Comparison of ENCODE assay signal across 1 cellular context in the genomic region with DNA sequence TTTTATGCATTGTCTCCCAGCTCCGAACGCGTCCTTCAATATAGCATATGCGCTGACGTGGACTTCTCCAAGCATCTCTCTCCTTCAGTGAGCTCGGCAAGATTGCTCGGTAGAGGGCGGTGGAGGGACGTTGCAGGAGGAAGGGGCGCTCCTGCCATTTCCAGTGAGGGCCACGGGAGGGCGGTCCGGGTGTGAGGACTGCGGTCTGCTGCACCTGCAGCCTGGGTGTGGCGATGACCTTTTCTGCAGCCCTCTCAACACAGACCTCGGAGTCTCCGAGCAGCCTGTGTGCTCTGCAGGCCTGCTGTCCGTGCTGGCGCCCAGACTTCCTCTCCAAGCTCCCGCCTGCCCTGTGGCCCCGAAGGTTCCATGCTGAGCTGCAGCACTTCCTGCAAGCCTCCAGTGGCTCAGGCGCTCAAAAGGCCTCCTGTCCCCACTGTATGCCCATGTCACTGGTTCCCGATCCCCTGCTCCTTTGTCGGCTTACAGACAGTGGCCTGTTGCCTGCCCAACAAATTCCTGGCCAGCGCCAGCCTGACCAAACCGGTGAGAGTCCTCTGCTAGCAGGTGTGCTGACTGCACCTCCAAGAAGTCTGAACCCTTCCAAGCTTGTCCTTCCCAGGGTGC.
TF ChIP-seq lines count a peak whose summit lies in the region.

No MANE protein-coding gene starts in this region.

TF ChIP-seq in K562, 482 proteins besides CTCF, POLR2A, EP300 and RAD21 (continued from another document and continues in another):
- TF ChIP-seq MCM7 (IDR thresholded peaks at IDR 0.05) (no peak), ZBTB1 (CRISPR knock-in tag; IDR thresholded peaks at IDR 0.05; ENCODE audit: borderline replicate concordance, low read depth) (no peak; the same call in 1 of the 2 replicates), ZFP30 (CRISPR knock-in tag; IDR thresholded peaks at IDR 0.05; ENCODE audit: borderline replicate concordance) (no peak), PURB (CRISPR knock-in tag; IDR thresholded peaks at IDR 0.05; ENCODE audit: low read depth) (no peak), ZNF57 (CRISPR knock-in tag; IDR thresholded peaks at IDR 0.05) (no peak), PYGO2 (tag; IDR thresholded peaks at IDR 0.05) (no peak), NFXL1 (CRISPR knock-in tag; IDR thresholded peaks at IDR 0.05) (no peak), ZNF3 (CRISPR knock-in tag; IDR thresholded peaks at IDR 0.05) (no peak), SUPT5H (IDR thresholded peaks at IDR 0.05) (no peak), SRSF7 (optimal IDR thresholded peaks at IDR 0.05; ENCODE audit: low read depth, low read length) (no peak), HIVEP1 (CRISPR knock-in tag; IDR thresholded peaks at IDR 0.05) (no peak), KLF1 (tag; IDR thresholded peaks at IDR 0.05) (no peak), NR3C1 (CRISPR knock-in tag; IDR thresholded peaks at IDR 0.05) (no peak), HDAC1 (IDR thresholded peaks at IDR 0.05) (no peak), ZNF347 (CRISPR knock-in tag; IDR thresholded peaks at IDR 0.05; ENCODE audit: low read depth) (no peak), BDP1 (IDR thresholded peaks at IDR 0.05; ENCODE audit: insufficient read depth, insufficient read length) (no peak), FOXA1 (IDR thresholded peaks at IDR 0.05; ENCODE audit: borderline replicate concordance) (no peak), KHSRP (IDR thresholded peaks at IDR 0.05) (no peak), IRF2 (CRISPR knock-in tag; IDR thresholded peaks at IDR 0.05) (no peak), RHOXF2B (CRISPR knock-in tag; conservative IDR thresholded peaks at IDR 0.05) (no peak), ATF7 (IDR thresholded peaks at IDR 0.05) (peak; percentile 67), NFRKB (IDR thresholded peaks at IDR 0.05; ENCODE audit: low read depth) (no peak), NFATC3 (IDR thresholded peaks at IDR 0.05) (no peak), SP2 (IDR thresholded peaks at IDR 0.05; ENCODE audit: extremely low read depth, low read depth, low read length, poor library complexity, severe bottlenecking) (no peak)
- TF ChIP-seq, protein P1, sequence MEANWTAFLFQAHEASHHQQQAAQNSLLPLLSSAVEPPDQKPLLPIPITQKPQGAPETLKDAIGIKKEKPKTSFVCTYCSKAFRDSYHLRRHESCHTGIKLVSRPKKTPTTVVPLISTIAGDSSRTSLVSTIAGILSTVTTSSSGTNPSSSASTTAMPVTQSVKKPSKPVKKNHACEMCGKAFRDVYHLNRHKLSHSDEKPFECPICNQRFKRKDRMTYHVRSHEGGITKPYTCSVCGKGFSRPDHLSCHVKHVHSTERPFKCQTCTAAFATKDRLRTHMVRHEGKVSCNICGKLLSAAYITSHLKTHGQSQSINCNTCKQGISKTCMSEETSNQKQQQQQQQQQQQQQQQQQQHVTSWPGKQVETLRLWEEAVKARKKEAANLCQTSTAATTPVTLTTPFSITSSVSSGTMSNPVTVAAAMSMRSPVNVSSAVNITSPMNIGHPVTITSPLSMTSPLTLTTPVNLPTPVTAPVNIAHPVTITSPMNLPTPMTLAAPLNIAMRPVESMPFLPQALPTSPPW (CRISPR knock-in tag; IDR thresholded peaks at IDR 0.05), result peak; percentile 31; the same call in 1 of the 2 replicates
- TF ChIP-seq, protein P2, sequence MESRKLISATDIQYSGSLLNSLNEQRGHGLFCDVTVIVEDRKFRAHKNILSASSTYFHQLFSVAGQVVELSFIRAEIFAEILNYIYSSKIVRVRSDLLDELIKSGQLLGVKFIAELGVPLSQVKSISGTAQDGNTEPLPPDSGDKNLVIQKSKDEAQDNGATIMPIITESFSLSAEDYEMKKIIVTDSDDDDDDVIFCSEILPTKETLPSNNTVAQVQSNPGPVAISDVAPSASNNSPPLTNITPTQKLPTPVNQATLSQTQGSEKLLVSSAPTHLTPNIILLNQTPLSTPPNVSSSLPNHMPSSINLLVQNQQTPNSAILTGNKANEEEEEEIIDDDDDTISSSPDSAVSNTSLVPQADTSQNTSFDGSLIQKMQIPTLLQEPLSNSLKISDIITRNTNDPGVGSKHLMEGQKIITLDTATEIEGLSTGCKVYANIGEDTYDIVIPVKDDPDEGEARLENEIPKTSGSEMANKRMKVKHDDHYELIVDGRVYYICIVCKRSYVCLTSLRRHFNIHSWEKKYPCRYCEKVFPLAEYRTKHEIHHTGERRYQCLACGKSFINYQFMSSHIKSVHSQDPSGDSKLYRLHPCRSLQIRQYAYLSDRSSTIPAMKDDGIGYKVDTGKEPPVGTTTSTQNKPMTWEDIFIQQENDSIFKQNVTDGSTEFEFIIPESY (CRISPR knock-in tag; IDR thresholded peaks at IDR 0.05), result peak; percentile 51; the same call in 1 of the 2 replicates
- TF ChIP-seq, protein P3, sequence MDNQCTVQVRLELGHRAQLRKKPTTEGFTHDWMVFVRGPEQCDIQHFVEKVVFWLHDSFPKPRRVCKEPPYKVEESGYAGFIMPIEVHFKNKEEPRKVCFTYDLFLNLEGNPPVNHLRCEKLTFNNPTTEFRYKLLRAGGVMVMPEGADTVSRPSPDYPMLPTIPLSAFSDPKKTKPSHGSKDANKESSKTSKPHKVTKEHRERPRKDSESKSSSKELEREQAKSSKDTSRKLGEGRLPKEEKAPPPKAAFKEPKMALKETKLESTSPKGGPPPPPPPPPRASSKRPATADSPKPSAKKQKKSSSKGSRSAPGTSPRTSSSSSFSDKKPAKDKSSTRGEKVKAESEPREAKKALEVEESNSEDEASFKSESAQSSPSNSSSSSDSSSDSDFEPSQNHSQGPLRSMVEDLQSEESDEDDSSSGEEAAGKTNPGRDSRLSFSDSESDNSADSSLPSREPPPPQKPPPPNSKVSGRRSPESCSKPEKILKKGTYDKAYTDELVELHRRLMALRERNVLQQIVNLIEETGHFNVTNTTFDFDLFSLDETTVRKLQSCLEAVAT (IDR thresholded peaks at IDR 0.05), result peak; percentile 68 to 99
- TF ChIP-seq, protein P4, sequence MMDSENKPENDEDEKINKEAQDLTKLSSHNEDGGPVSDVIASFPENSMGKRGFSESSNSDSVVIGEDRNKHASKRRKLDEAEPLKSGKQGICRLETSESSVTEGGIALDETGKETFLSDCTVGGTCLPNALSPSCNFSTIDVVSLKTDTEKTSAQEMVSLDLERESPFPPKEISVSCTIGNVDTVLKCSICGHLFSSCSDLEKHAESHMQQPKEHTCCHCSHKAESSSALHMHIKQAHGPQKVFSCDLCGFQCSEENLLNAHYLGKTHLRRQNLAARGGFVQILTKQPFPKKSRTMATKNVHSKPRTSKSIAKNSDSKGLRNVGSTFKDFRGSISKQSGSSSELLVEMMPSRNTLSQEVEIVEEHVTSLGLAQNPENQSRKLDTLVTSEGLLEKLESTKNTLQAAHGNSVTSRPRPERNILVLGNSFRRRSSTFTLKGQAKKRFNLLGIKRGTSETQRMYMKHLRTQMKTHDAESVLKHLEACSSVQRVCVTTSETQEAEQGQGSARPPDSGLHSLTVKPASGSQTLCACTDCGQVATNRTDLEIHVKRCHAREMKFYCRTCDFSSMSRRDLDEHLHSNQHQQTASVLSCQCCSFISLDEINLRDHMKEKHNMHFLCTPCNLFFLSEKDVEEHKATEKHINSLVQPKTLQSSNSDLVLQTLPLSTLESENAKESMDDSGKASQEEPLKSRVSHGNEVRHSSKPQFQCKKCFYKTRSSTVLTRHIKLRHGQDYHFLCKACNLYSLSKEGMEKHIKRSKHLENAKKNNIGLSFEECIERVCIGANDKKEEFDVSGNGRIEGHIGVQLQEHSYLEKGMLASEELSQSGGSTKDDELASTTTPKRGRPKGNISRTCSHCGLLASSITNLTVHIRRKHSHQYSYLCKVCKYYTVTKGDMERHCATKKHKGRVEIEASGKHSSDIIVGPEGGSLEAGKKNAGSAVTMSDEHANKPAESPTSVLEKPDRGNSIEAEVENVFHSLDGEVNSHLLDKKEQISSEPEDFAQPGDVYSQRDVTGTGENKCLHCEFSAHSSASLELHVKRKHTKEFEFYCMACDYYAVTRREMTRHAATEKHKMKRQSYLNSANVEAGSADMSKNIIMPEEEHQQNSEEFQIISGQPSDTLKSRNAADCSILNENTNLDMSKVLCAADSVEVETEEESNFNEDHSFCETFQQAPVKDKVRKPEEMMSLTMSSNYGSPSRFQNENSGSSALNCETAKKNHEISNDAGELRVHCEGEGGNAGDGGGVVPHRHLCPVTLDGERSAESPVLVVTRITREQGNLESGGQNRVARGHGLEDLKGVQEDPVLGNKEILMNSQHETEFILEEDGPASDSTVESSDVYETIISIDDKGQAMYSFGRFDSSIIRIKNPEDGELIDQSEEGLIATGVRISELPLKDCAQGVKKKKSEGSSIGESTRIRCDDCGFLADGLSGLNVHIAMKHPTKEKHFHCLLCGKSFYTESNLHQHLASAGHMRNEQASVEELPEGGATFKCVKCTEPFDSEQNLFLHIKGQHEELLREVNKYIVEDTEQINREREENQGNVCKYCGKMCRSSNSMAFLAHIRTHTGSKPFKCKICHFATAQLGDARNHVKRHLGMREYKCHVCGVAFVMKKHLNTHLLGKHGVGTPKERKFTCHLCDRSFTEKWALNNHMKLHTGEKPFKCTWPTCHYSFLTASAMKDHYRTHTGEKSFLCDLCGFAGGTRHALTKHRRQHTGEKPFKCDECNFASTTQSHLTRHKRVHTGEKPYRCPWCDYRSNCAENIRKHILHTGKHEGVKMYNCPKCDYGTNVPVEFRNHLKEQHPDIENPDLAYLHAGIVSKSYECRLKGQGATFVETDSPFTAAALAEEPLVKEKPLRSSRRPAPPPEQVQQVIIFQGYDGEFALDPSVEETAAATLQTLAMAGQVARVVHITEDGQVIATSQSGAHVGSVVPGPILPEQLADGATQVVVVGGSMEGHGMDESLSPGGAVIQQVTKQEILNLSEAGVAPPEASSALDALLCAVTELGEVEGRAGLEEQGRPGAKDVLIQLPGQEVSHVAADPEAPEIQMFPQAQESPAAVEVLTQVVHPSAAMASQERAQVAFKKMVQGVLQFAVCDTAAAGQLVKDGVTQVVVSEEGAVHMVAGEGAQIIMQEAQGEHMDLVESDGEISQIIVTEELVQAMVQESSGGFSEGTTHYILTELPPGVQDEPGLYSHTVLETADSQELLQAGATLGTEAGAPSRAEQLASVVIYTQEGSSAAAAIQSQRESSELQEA (IDR thresholded peaks at IDR 0.05; ENCODE audit: low read depth), result no peak
- TF ChIP-seq, protein P5, sequence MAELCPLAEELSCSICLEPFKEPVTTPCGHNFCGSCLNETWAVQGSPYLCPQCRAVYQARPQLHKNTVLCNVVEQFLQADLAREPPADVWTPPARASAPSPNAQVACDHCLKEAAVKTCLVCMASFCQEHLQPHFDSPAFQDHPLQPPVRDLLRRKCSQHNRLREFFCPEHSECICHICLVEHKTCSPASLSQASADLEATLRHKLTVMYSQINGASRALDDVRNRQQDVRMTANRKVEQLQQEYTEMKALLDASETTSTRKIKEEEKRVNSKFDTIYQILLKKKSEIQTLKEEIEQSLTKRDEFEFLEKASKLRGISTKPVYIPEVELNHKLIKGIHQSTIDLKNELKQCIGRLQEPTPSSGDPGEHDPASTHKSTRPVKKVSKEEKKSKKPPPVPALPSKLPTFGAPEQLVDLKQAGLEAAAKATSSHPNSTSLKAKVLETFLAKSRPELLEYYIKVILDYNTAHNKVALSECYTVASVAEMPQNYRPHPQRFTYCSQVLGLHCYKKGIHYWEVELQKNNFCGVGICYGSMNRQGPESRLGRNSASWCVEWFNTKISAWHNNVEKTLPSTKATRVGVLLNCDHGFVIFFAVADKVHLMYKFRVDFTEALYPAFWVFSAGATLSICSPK (IDR thresholded peaks at IDR 0.05; ENCODE audit: borderline replicate concordance), result no peak
- TF ChIP-seq, protein P6, sequence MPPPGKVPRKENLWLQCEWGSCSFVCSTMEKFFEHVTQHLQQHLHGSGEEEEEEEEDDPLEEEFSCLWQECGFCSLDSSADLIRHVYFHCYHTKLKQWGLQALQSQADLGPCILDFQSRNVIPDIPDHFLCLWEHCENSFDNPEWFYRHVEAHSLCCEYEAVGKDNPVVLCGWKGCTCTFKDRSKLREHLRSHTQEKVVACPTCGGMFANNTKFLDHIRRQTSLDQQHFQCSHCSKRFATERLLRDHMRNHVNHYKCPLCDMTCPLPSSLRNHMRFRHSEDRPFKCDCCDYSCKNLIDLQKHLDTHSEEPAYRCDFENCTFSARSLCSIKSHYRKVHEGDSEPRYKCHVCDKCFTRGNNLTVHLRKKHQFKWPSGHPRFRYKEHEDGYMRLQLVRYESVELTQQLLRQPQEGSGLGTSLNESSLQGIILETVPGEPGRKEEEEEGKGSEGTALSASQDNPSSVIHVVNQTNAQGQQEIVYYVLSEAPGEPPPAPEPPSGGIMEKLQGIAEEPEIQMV (tag; conservative IDR thresholded peaks at IDR 0.05; ENCODE audit: low read depth), result no peak
- TF ChIP-seq, protein P7, sequence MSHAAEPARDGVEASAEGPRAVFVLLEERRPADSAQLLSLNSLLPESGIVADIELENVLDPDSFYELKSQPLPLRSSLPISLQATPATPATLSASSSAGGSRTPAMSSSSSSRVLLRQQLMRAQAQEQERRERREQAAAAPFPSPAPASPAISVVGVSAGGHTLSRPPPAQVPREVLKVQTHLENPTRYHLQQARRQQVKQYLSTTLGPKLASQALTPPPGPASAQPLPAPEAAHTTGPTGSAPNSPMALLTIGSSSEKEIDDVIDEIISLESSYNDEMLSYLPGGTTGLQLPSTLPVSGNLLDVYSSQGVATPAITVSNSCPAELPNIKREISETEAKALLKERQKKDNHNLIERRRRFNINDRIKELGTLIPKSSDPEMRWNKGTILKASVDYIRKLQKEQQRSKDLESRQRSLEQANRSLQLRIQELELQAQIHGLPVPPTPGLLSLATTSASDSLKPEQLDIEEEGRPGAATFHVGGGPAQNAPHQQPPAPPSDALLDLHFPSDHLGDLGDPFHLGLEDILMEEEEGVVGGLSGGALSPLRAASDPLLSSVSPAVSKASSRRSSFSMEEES (CRISPR knock-in tag; IDR thresholded peaks at IDR 0.05), result no peak
- TF ChIP-seq, protein P8, sequence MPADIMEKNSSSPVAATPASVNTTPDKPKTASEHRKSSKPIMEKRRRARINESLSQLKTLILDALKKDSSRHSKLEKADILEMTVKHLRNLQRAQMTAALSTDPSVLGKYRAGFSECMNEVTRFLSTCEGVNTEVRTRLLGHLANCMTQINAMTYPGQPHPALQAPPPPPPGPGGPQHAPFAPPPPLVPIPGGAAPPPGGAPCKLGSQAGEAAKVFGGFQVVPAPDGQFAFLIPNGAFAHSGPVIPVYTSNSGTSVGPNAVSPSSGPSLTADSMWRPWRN (IDR thresholded peaks at IDR 0.05; ENCODE audit: low read depth), result no peak
- TF ChIP-seq, protein P9, sequence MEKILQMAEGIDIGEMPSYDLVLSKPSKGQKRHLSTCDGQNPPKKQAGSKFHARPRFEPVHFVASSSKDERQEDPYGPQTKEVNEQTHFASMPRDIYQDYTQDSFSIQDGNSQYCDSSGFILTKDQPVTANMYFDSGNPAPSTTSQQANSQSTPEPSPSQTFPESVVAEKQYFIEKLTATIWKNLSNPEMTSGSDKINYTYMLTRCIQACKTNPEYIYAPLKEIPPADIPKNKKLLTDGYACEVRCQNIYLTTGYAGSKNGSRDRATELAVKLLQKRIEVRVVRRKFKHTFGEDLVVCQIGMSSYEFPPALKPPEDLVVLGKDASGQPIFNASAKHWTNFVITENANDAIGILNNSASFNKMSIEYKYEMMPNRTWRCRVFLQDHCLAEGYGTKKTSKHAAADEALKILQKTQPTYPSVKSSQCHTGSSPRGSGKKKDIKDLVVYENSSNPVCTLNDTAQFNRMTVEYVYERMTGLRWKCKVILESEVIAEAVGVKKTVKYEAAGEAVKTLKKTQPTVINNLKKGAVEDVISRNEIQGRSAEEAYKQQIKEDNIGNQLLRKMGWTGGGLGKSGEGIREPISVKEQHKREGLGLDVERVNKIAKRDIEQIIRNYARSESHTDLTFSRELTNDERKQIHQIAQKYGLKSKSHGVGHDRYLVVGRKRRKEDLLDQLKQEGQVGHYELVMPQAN (IDR thresholded peaks at IDR 0.05; ENCODE audit: borderline replicate concordance), result no peak
